Comparison of ENCODE assay signal across 13 cellular contexts in genomic region chr22:40399661-40400060, GRCh38. TPM values are rescaled to one million over a fixed set of nuclear protein-coding genes. Genes with fewer than 3 reads are reported as not detected.
DNase-seq lines count a peak whose midpoint lies in the region; ATAC-seq and TF ChIP-seq lines count a peak whose summit lies in the region.
"Had no signal": no experiment of that assay in that cellular context is flagged by ENCODE, and none has a peak within 500 bp of the region (broad histone marks: within the 10 kb centered on the region; RNA-seq: fewer than 3 reads in every experiment).

No MANE protein-coding gene starts in this region.

- no peak for TF ChIP-seq POLR2A in suprapubic skin (IDR thresholded peaks at IDR 0.05)

- no peaks in the 10 kb centered on the region for H3K9me3 Mint-ChIP-seq in CD8-positive, alpha-beta T cell
- H3K9me3 Mint-ChIP-seq in activated T-helper 17 cell treated with anti-CD3 and anti-CD28 coated beads, Interleukin-2, amount 50 U/mL, for 72 hours, result no peaks in the 10 kb centered on the region
- H3K9me3 Mint-ChIP-seq: WTC11 had no signal

- peak overlapping the region; percentile 66 for H3K4me3 Mint-ChIP-seq in CD8-positive, alpha-beta T cell
- peak overlapping the region; percentile 70 for H3K4me3 Mint-ChIP-seq in activated T-helper 17 cell treated with anti-CD3 and anti-CD28 coated beads, Interleukin-2, amount 50 U/mL, for 72 hours
- H3K4me3 Mint-ChIP-seq: WTC11 had no signal

- H3K27me3 ChIP-seq in A673 (replicated peaks; ENCODE audit: insufficient read depth, low read depth, low read length, poor library complexity), result no peaks in the 10 kb centered on the region
- no peaks in the 10 kb centered on the region for H3K27me3 ChIP-seq in CD8-positive, alpha-beta T cell (ENCODE audit: insufficient read depth, low read length)
- H3K27me3 ChIP-seq in suprapubic skin, result no peaks in the 10 kb centered on the region

- peaks cover 29% of the 10 kb centered on the region for H3K36me3 Mint-ChIP-seq in CD8-positive, alpha-beta T cell
- H3K36me3 Mint-ChIP-seq in activated T-helper 17 cell treated with anti-CD3 and anti-CD28 coated beads, Interleukin-2, amount 50 U/mL, for 72 hours (ENCODE audit: low read depth), result peaks cover 42% of the 10 kb centered on the region

- CTCF ChIA-PET in A673 (lab: Charles Lee), result no interaction called here
- CTCF ChIA-PET in CD8-positive, alpha-beta T cell (lab: Charles Lee), result interaction anchor here (1.1 to 1.4 kb wide), 2 partner anchors 9 to 22 kb away, joined by 4 to 10 read pairs; no protein-coding TSS in a partner anchor

- intact Hi-C loops in A673 (cut with micrococcal nuclease; ENCODE audit: unreplicated experiment), result no loop called here
- intact Hi-C loops in CD8-positive, alpha-beta T cell (cut with DNase I, micrococcal nuclease), result loop anchor here (2.0 kb wide), 2 partner anchors 15 to 29 kb away; partner anchors contain the start of gene SGSM3 (in 1 of the 2)

- DNase-seq in A673 (ENCODE audit: low spot score), result no peak
- no peak for DNase-seq in CD8-positive, alpha-beta T cell
- DNase-seq in NCI-H2081 treated with DMSO at 0.1 percent for 48 hours (lab: John Stamatoyannopoulos, UW), result no peak
- DNase-seq in T1000 (lab: John Stamatoyannopoulos, UW), result no peak
- DNase-seq in NCI-H446 treated with DMSO at 0.1 percent for 48 hours (lab: John Stamatoyannopoulos, UW), result no peak
- DNase-seq in suprapubic skin (ENCODE audit: low spot score in 2 of 2), result no peak
- DNase-seq: dermis blood vessel endothelial cell; NCI-H1048; NCI-H345; stimulated activated CD4-positive, alpha-beta T cell treated with anti-CD3 and anti-CD28 coated beads, Interleukin-4, amount 100 ng/mL, for 1 hour had no signal

- ATAC-seq in CD8-positive, alpha-beta T cell, result no peak
- no peak for ATAC-seq in activated T-helper 17 cell treated with anti-CD3 and anti-CD28 coated beads, Interleukin-2, amount 50 U/mL, for 72 hours (replicated peaks)

- peak overlapping the region; percentile 90 for H3K27ac Mint-ChIP-seq in CD8-positive, alpha-beta T cell
- H3K27ac Mint-ChIP-seq in activated T-helper 17 cell treated with anti-CD3 and anti-CD28 coated beads, Interleukin-2, amount 50 U/mL, for 72 hours, result peak overlapping the region; percentile 68
- H3K27ac Mint-ChIP-seq: WTC11 had no signal

- H3K9me3 ChIP-seq in A673 (ENCODE audit: low read depth, low read length, poor library complexity, severe bottlenecking) (no peaks in the 10 kb centered on the region), mesodermal cell (ENCODE audit: control insufficient read depth, low read length) (no peaks in the 10 kb centered on the region), suprapubic skin (no peaks in the 10 kb centered on the region)
- H3K9me3 ChIP-seq in CD8-positive, alpha-beta T cell (ENCODE audit: low read length), result no peaks in the 10 kb centered on the region

- H3K4me3 ChIP-seq in A673 (ENCODE audit: low read depth, low read length, poor library complexity, severe bottlenecking) (no peak overlapping the region), mesodermal cell (ENCODE audit: extremely low read depth, insufficient read depth, low read length, poor library complexity, severe bottlenecking) (no peak overlapping the region), suprapubic skin (no peak overlapping the region)
- H3K4me3 ChIP-seq in CD8-positive, alpha-beta T cell (ENCODE audit: low read depth, low read length), result no peak overlapping the region

- peaks cover 83% of the 10 kb centered on the region for H3K4me1 Mint-ChIP-seq in CD8-positive, alpha-beta T cell (ENCODE audit: low read depth)
- H3K4me1 Mint-ChIP-seq in activated T-helper 17 cell treated with anti-CD3 and anti-CD28 coated beads, Interleukin-2, amount 50 U/mL, for 72 hours, result peaks cover 37% of the 10 kb centered on the region

- H3K4me1 ChIP-seq in A673 (ENCODE audit: insufficient read depth, low read length, poor library complexity, severe bottlenecking) (peaks cover 45% of the 10 kb centered on the region), mesodermal cell (ENCODE audit: control insufficient read depth, insufficient read depth, low read length, poor library complexity, severe bottlenecking) (peaks cover 4% of the 10 kb centered on the region), suprapubic skin (peaks cover 17% of the 10 kb centered on the region)
- H3K4me1 ChIP-seq in CD8-positive, alpha-beta T cell (ENCODE audit: insufficient read depth, low read length), result peaks cover 83% of the 10 kb centered on the region

- H3K27ac ChIP-seq in A673 (ENCODE audit: low read depth, low read length, poor library complexity, severe bottlenecking) (peak overlapping the region; percentile 86), mesodermal cell (ENCODE audit: low read depth, low read length, severe bottlenecking) (peak overlapping the region; percentile 29), suprapubic skin (no peak overlapping the region)
- no peak overlapping the region for H3K27ac ChIP-seq in CD8-positive, alpha-beta T cell (ENCODE audit: low read depth, low read length)

- TF ChIP-seq EP300 in suprapubic skin (IDR thresholded peaks at IDR 0.05), result no peak

- H3K27me3 Mint-ChIP-seq in CD8-positive, alpha-beta T cell (ENCODE audit: low read depth), result no peaks in the 10 kb centered on the region
- H3K27me3 Mint-ChIP-seq in activated T-helper 17 cell treated with anti-CD3 and anti-CD28 coated beads, Interleukin-2, amount 50 U/mL, for 72 hours, result no peaks in the 10 kb centered on the region

- no peak for TF ChIP-seq CTCF in A673 (conservative IDR thresholded peaks at IDR 0.05; ENCODE audit: low read depth, low read length)
- no peak for TF ChIP-seq CTCF in CD8-positive, alpha-beta T cell (IDR thresholded peaks at IDR 0.05)
- no peak for TF ChIP-seq CTCF in suprapubic skin (IDR thresholded peaks at IDR 0.05)

- POLR2A ChIA-PET in A673 (lab: Charles Lee; ENCODE audit: low non-redundant PET), result no interaction called here
- POLR2A ChIA-PET in CD8-positive, alpha-beta T cell (lab: Charles Lee), result interaction anchor here (0.7 to 3.0 kb wide), 9 partner anchors 8 to 161 kb away, joined by 3 to 14 read pairs (median 4); partner anchors contain the start of genes ADSL and SGSM3

- BruUV-seq in A673 (replicated peaks; lab: Mats Ljungman, UMichigan), result no TSS peak

- WGBS in mesodermal cell (ENCODE audit: insufficient coverage in 2 of 2), 2 experiments, result 83 to 90% methylated on average over 1 to 2 of the region's 2 CpGs
- 86% methylated on average over 2 of the region's 2 CpGs for WGBS in suprapubic skin

- peaks cover 22% of the 10 kb centered on the region for H3K36me3 ChIP-seq in A673 (ENCODE audit: insufficient read depth, low read length, poor library complexity, severe bottlenecking)
- H3K36me3 ChIP-seq in CD8-positive, alpha-beta T cell (ENCODE audit: insufficient read depth, low read length), result peaks cover 5% of the 10 kb centered on the region
- H3K36me3 ChIP-seq in mesodermal cell (ENCODE audit: control insufficient read depth, insufficient read depth, low read length), result peaks cover 60% of the 10 kb centered on the region
- peaks cover 25% of the 10 kb centered on the region for H3K36me3 ChIP-seq in suprapubic skin

RNA-seq across cellular contexts. Expression of gene SGSM3, which starts 29.3 kb away (rescaled TPM):
- total RNA-seq in A673 (2021) (91.1 and 96.1 TPM in 2 replicates), suprapubic skin (100 to 1,000 TPM in 1 of 4 donors, 10 to 100 TPM in 3; 54.3 to 138 (median 83.6) TPM)
- total RNA-seq in CD8-positive, alpha-beta T cell, result 10 to 100 TPM; 74.0 to 80.1 TPM
- total RNA-seq in activated T-helper 17 cell treated with anti-CD3 and anti-CD28 coated beads, Interleukin-2, amount 50 U/mL, for 72 hours, result 10 to 100 TPM; 39.7 to 41.8 TPM
- 75.5 TPM for polyA plus RNA-seq in mesodermal cell (2013, experiment 1 of 2)
- polyA plus RNA-seq in mesodermal cell (2013, experiment 2 of 2), result 65.5 TPM

RNA-seq across cellular contexts. Expression of gene ADSL, which starts 53.4 kb away (rescaled TPM):
- total RNA-seq in A673 (2021) (133 and 144 TPM in 2 replicates), suprapubic skin (10 to 100 TPM; 41.8 to 51.7 (median 45.2) TPM)
- 10 to 100 TPM; 61.8 to 68.7 TPM for total RNA-seq in CD8-positive, alpha-beta T cell
- 100 to 1,000 TPM in 1 of 2 donors, 10 to 100 TPM in 1; 94.6 to 157 TPM for total RNA-seq in activated T-helper 17 cell treated with anti-CD3 and anti-CD28 coated beads, Interleukin-2, amount 50 U/mL, for 72 hours
- polyA plus RNA-seq in mesodermal cell (2013, experiment 1 of 2), result 114 TPM
- 118 TPM for polyA plus RNA-seq in mesodermal cell (2013, experiment 2 of 2)

Comparison
In these comparisons a context has a peak if more than half of its experiments do, and no peak if none do; other contexts are left out.
1. H3K27ac ChIP-seq: peak in A673 (single experiment) and mesodermal cell (single experiment); none in CD8-positive, alpha-beta T cell (single experiment) and suprapubic skin (single experiment).